Comparison of ENCODE assay signal across 9 cellular contexts in the genomic region with DNA sequence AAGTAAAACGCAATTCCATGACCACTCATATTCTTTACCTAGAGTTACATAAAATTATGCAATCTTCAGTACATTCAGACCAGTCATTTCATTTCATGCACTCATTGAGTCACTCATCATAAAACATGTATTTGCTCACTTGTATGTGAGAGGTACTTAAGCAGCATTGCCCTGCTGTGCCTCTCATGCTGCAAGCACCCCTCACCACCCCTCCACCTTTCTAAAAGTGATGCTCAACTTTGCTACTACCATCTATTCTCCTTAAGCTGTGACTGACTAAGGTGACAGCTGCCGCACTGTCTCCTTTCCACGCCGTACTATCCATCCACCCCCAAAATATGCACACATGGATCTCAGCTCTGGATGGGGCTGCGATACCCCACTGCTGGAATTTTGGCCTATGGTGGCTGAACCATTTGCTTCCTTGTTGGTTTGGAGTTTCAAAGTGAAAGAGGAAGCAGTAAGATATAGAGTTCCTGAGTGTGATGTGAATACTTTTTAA. TPM values are rescaled to one million over a fixed set of nuclear protein-coding genes. Genes with fewer than 3 reads are reported as not detected.
DNase-seq lines count a peak whose midpoint lies in the region; ATAC-seq and TF ChIP-seq lines count a peak whose summit lies in the region.
"Had no signal": no experiment of that assay in that cellular context is flagged by ENCODE, and none has a peak within 500 bp of the region (broad histone marks: within the 10 kb centered on the region; RNA-seq: fewer than 3 reads in every experiment).

No MANE protein-coding gene starts in this region.

- H3K27ac Mint-ChIP-seq in activated CD8-positive, alpha-beta T cell treated with anti-CD3 and anti-CD28 coated beads for 36 hours: peak overlapping the region; percentile 83

- TF ChIP-seq CTCF in HL-60 (IDR thresholded peaks at IDR 0.05; ENCODE audit: insufficient read depth, low read length): no peak
- TF ChIP-seq CTCF in activated CD8-positive, alpha-beta T cell treated with anti-CD3 and anti-CD28 coated beads for 36 hours (IDR thresholded peaks at IDR 0.05): no peak
- TF ChIP-seq CTCF in dorsolateral prefrontal cortex (IDR thresholded peaks at IDR 0.05 in 54 of 56, conservative IDR thresholded peaks at IDR 0.05 in 2 of 56; ENCODE audit: low read depth in 1 of 56, partially characterized antibody in 56 of 56): no peak

- peak overlapping the region; percentile 22 for H3K4me3 Mint-ChIP-seq in activated CD8-positive, alpha-beta T cell treated with anti-CD3 and anti-CD28 coated beads for 36 hours

- ATAC-seq in activated CD8-positive, alpha-beta T cell treated with anti-CD3 and anti-CD28 coated beads for 36 hours: peak; percentile 27
- no peak for ATAC-seq in GM18511 (IDR thresholded peaks at IDR 0.05; ENCODE audit: unreplicated experiment)

- POLR2A ChIA-PET in activated CD8-positive, alpha-beta T cell treated with anti-CD3 and anti-CD28 coated beads for 36 hours (lab: Charles Lee): interaction anchor here (0.9 to 11.0 kb wide), 9 partner anchors 10 to 166 kb away, joined by 3 to 111 read pairs (median 9); no protein-coding TSS in a partner anchor

- H3K27ac ChIP-seq in HL-60 (replicated peaks): peak overlapping the region; percentile 77
- peak overlapping the region; percentile 31 for H3K27ac ChIP-seq in layer of hippocampus (ENCODE audit: low read depth, low read length)
- peak overlapping the region in 17 of 59 donors; percentile 11 to 72 (median 49) for H3K27ac ChIP-seq in dorsolateral prefrontal cortex

- peaks cover 62% of the 10 kb centered on the region for H3K36me3 Mint-ChIP-seq in activated CD8-positive, alpha-beta T cell treated with anti-CD3 and anti-CD28 coated beads for 36 hours (ENCODE audit: low read depth)

- peaks cover 3% of the 10 kb centered on the region for H3K9me3 Mint-ChIP-seq in activated CD8-positive, alpha-beta T cell treated with anti-CD3 and anti-CD28 coated beads for 36 hours

- DNase-seq in CD1c-positive myeloid dendritic cell (ENCODE audit: extremely low spot score) (peak; percentile 52), HL-60 (ENCODE audit: low read depth in 1 of 2, low spot score in 1 of 2) (peak in 1 of 2 experiments; percentile 72), pons (ENCODE audit: low spot score) (no peak), dorsolateral prefrontal cortex (no peak), NCI-H524 treated with DMSO at 0.1 percent for 48 hours (lab: John Stamatoyannopoulos, UW) (no peak)
- DNase-seq in activated CD8-positive, alpha-beta T cell treated with anti-CD3 and anti-CD28 coated beads for 36 hours: peak; percentile 29
- DNase-seq: retina had no signal

- intact Hi-C loops in activated CD8-positive, alpha-beta T cell treated with anti-CD3 and anti-CD28 coated beads for 36 hours (cut with micrococcal nuclease): no loop called here
- intact Hi-C loops in dorsolateral prefrontal cortex (cut with DNase I): no loop called here

- H3K4me1 Mint-ChIP-seq in activated CD8-positive, alpha-beta T cell treated with anti-CD3 and anti-CD28 coated beads for 36 hours (ENCODE audit: low read depth): peaks cover 80% of the 10 kb centered on the region

- no peaks in the 10 kb centered on the region for H3K27me3 ChIP-seq in HL-60 (ENCODE audit: insufficient read depth, poor library complexity, severe bottlenecking)
- no peaks in the 10 kb centered on the region for H3K27me3 ChIP-seq in layer of hippocampus (ENCODE audit: control insufficient read depth, insufficient read depth, low read length)
- no peaks in the 10 kb centered on the region for H3K27me3 ChIP-seq in dorsolateral prefrontal cortex

- CTCF ChIA-PET in activated CD8-positive, alpha-beta T cell treated with anti-CD3 and anti-CD28 coated beads for 36 hours (lab: Charles Lee): interaction anchor here (0.8 to 11.0 kb wide), 11 partner anchors 12 to 278 kb away, joined by 3 to 119 read pairs (median 17); a partner anchor contains a TSS

- H3K27me3 Mint-ChIP-seq in activated CD8-positive, alpha-beta T cell treated with anti-CD3 and anti-CD28 coated beads for 36 hours: no peaks in the 10 kb centered on the region

- H3K4me3 ChIP-seq in HL-60 (replicated peaks; ENCODE audit: insufficient read depth, low read length) (no peak overlapping the region), dorsolateral prefrontal cortex (no peak overlapping the region)

RNA-seq across cellular contexts. Expression of a gene that starts 7.2 kb away (rescaled TPM):
- total RNA-seq in activated CD8-positive, alpha-beta T cell treated with anti-CD3 and anti-CD28 coated beads for 36 hours: 10 to 100 TPM; 59.3 to 61.5 TPM
- total RNA-seq in dorsolateral prefrontal cortex: 10 to 100 TPM in 20 of 120 experiments, 1 to 10 TPM in 100; 1.8 to 15.0 (median 7.5) TPM

Comparison
In these comparisons a context has a peak if more than half of its experiments do, and no peak if none do; other contexts are left out.
1. DNase-seq: peak in CD1c-positive myeloid dendritic cell (single experiment) and activated CD8-positive, alpha-beta T cell treated with anti-CD3 and anti-CD28 coated beads for 36 hours (single experiment); none in pons (single experiment), dorsolateral prefrontal cortex (0 of 10) and NCI-H524 treated with DMSO at 0.1 percent for 48 hours (single experiment).